In genomic region chr6:98323605-98324004, GRCh38 we compare ENCODE assay signal across 13 cellular contexts.
DNase-seq lines count a peak whose midpoint lies in the region; ATAC-seq and TF ChIP-seq lines count a peak whose summit lies in the region.
"Had no signal": no experiment of that assay in that cellular context is flagged by ENCODE, and none has a peak within 500 bp of the region (broad histone marks: within the 10 kb centered on the region; RNA-seq: fewer than 3 reads in every experiment).

No MANE protein-coding gene starts in this region.

- no peaks in the 10 kb centered on the region for H4K20me1 ChIP-seq in KMS-11 (ENCODE audit: insufficient read depth)

- no peak overlapping the region for H3K9ac ChIP-seq in KMS-11

- H3K27ac ChIP-seq in KMS-11: no peak overlapping the region

- H3K4me2 ChIP-seq in KMS-11: peak overlapping the region; percentile 22

- peak; percentile 98 for ATAC-seq in GM18867 (IDR thresholded peaks at IDR 0.05; ENCODE audit: unreplicated experiment)
- peak; percentile 84 for ATAC-seq in GM21528 (IDR thresholded peaks at IDR 0.05; ENCODE audit: low FRiP score, unreplicated experiment)
- peak; percentile 72 for ATAC-seq in HG03045 (IDR thresholded peaks at IDR 0.05; ENCODE audit: unreplicated experiment)
- ATAC-seq: stimulated activated naive CD8-positive, alpha-beta T cell treated with anti-CD3 and anti-CD28 coated beads, Interleukin-15, Interleukin-2, amounts not matched to agents 100 U/mL and 50 U/mL, for 24 hours had no signal

- no peaks in the 10 kb centered on the region for H3K79me2 ChIP-seq in KMS-11 (ENCODE audit: insufficient read depth, low read depth)

- H2AFZ ChIP-seq in KMS-11 (ENCODE audit: low read depth): 0 out of 2 replicates have a peak overlapping the region, but pooled peaks have one; percentile 10

- H3K4me3 ChIP-seq in KMS-11 (IDR thresholded peaks at IDR 0.05; ENCODE audit: insufficient read depth, low read depth, low read length): no peak overlapping the region

- H3K4me1 ChIP-seq in KMS-11 (ENCODE audit: low read depth, poor library complexity, severe bottlenecking): peaks cover 12% of the 10 kb centered on the region

- H3K27me3 ChIP-seq in KMS-11 (ENCODE audit: insufficient read depth, low read depth): no peaks in the 10 kb centered on the region

- DNase-seq in activated CD4-positive, CD25-positive, alpha-beta regulatory T cell treated with anti-CD3 and anti-CD28 coated beads, Interleukin-2, amount 50 U/mL, for 72 hours: no peak
- no peak for DNase-seq in stimulated activated CD4-positive, alpha-beta T cell treated with anti-CD3 and anti-CD28 coated beads, Interleukin-2, amount 100 ng/mL, for 48 hours
- no peak for DNase-seq in NCI-H524 (lab: John Stamatoyannopoulos, UW)
- DNase-seq in activated CD4-positive, alpha-beta T cell treated with anti-CD3 and anti-CD28 coated beads for 48 hours: no peak
- DNase-seq: AML-193; DMS53; foreskin fibroblast; stimulated activated CD4-positive, alpha-beta T cell treated with anti-CD3 and anti-CD28 coated beads, Interleukin-4, amount 100 ng/mL, for 24 hours; stimulated activated naive CD8-positive, alpha-beta T cell treated with anti-CD3 and anti-CD28 coated beads, Interleukin-15, Interleukin-2, amounts not matched to agents 100 U/mL and 50 U/mL, for 24 hours had no signal

- no peaks in the 10 kb centered on the region for H3K36me3 ChIP-seq in KMS-11 (ENCODE audit: insufficient read depth)

- TF ChIP-seq CTCF in KMS-11 (conservative IDR thresholded peaks at IDR 0.05; ENCODE audit: low read depth, low read length): no peak
